1 cellular context compared by ENCODE assay signal in genomic region chr17:64660195-64661040, GRCh38.
TF ChIP-seq lines count a peak whose summit lies in the region.

No MANE protein-coding gene starts in this region.

TF ChIP-seq in HEK293, 187 proteins besides CTCF, POLR2A, EP300 and RAD21 (continued from another document):
- peak; percentile 56 for TF ChIP-seq PRDM10 (tag by site-specific recombination; IDR thresholded peaks at IDR 0.05)
- TF ChIP-seq ZSCAN30 (tag by site-specific recombination; IDR thresholded peaks at IDR 0.05): peak; percentile 16; the same call in 1 of the 2 replicates
- TF ChIP-seq ZNF10 (tag by site-specific recombination; IDR thresholded peaks at IDR 0.05): 0 out of 2 replicates have a peak, but pooled peaks have one; percentile 14
- TF ChIP-seq PRDM4 (tag by site-specific recombination; IDR thresholded peaks at IDR 0.05): peak; percentile 44
- TF ChIP-seq ZNF664 (tag by site-specific recombination; IDR thresholded peaks at IDR 0.05): peak; percentile 76
